In the genomic region with DNA sequence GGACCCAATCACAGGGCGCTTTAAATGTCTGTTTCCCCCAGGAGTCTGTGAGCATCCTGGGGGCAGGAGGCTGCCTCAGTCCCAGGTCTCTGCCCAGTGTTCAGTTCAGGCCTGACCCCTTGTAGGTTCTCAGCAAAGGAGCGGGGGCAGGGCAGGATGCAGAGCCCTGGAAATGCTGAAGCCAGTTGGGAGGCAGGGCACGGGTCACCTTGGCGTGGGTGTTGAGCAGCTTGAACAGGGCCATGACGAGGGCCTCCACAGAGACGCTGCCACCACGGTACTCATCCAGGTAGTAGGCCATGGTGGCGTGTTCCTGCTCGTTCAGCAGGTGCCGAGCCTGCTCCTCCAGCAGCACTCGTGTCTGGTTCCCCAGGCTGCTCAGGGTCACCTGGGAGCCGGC, we compare ENCODE assay signal across 15 cellular contexts.
"Had no signal": no experiment of that assay in that cellular context is flagged by ENCODE, and none has a peak within 500 bp of the region (broad histone marks: within the 10 kb centered on the region; RNA-seq: fewer than 3 reads in every experiment).

No MANE protein-coding gene starts in this region.

- H3K36me3 Mint-ChIP-seq: naive thymus-derived CD8-positive, alpha-beta T cell; type B pancreatic cell had no signal

- ATAC-seq: gastrocnemius medialis; left lobe of liver; mucosa of descending colon; naive thymus-derived CD8-positive, alpha-beta T cell had no signal

- H3K27me3 ChIP-seq: colonic mucosa, gastrocnemius medialis, ovary, right atrium auricular region, uterus had no signal

- H3K9me3 ChIP-seq: colonic mucosa, gastrocnemius medialis, mucosa of descending colon, ovary, right atrium auricular region, uterus had no signal

- H3K27ac ChIP-seq: colonic mucosa, gastrocnemius medialis, ovary, right atrium auricular region, uterus had no signal

- H3K4me3 Mint-ChIP-seq: endodermal cell; naive thymus-derived CD8-positive, alpha-beta T cell; type B pancreatic cell had no signal

- H3K9me3 Mint-ChIP-seq: endodermal cell; naive thymus-derived CD8-positive, alpha-beta T cell; type B pancreatic cell had no signal

- DNase-seq: colonic mucosa; dermis blood vessel endothelial cell; endodermal cell; gastrocnemius medialis; islet precursor cell; mucosa of descending colon; naive thymus-derived CD8-positive, alpha-beta T cell; small intestine; stimulated activated CD4-positive, alpha-beta T cell treated with anti-CD3 and anti-CD28 coated beads, Interleukin-2, amount 100 ng/mL, for 48 hours; stimulated activated naive CD4-positive, alpha-beta T cell treated with Interleukin-2 at 50 U/mL for 16 hours; uterus had no signal

- H3K36me3 ChIP-seq: colonic mucosa, gastrocnemius medialis, ovary, right atrium auricular region, uterus had no signal

- H3K27ac Mint-ChIP-seq: endodermal cell, type B pancreatic cell had no signal

- H3K4me1 ChIP-seq: colonic mucosa, gastrocnemius medialis, right atrium auricular region, uterus had no signal

- H3K4me3 ChIP-seq: colonic mucosa, gastrocnemius medialis, mucosa of descending colon, ovary, right atrium auricular region, uterus had no signal
